31 cellular contexts compared by ENCODE assay signal in genomic region chr17:80184423-80184714, GRCh38. TPM values are rescaled to one million over a fixed set of nuclear protein-coding genes. Genes with fewer than 3 reads are reported as not detected.
"Had no signal": no experiment of that assay in that cellular context is flagged by ENCODE, and none has a peak within 500 bp of the region (broad histone marks: within the 10 kb centered on the region; RNA-seq: fewer than 3 reads in every experiment).

No MANE protein-coding gene starts in this region.

- H3K27ac ChIP-seq: body of pancreas, SJCRH30, SK-N-MC, WERI-Rb-1 had no signal

- H3K27me3 Mint-ChIP-seq: activated CD8-positive, alpha-beta T cell treated with anti-CD3 and anti-CD28 coated beads for 36 hours; activated naive CD4-positive, alpha-beta T cell treated with anti-CD3 and anti-CD28 coated beads, Interleukin-2, amount 50 U/mL, for 24 hours; activated T-cell treated with anti-CD3 and anti-CD28 coated beads, Interleukin-2, amount 50 U/mL, for 24 hours had no signal

- H3K4me3 Mint-ChIP-seq: activated CD4-positive, alpha-beta T cell treated with anti-CD3 and anti-CD28 coated beads, Interleukin-2, amount 10 ng/mL, durations not matched to agents 24 days and 14 days; activated CD8-positive, alpha-beta T cell treated with anti-CD3 and anti-CD28 coated beads for 36 hours; activated naive CD4-positive, alpha-beta T cell treated with anti-CD3 and anti-CD28 coated beads, Interleukin-2, amount 50 U/mL, for 24 hours; activated naive CD8-positive, alpha-beta T cell treated with anti-CD3 and anti-CD28 coated beads, Interleukin-2, amount 10 ng/mL, durations not matched to agents 7 days and 5 days; activated T-cell treated with anti-CD3 and anti-CD28 coated beads, Interleukin-2, amount 50 U/mL, for 24 hours had no signal

- H3K36me3 Mint-ChIP-seq: activated naive CD4-positive, alpha-beta T cell treated with anti-CD3 and anti-CD28 coated beads, Interleukin-2, amount 50 U/mL, for 24 hours; activated naive CD8-positive, alpha-beta T cell treated with anti-CD3 and anti-CD28 coated beads, Interleukin-2, amount 10 ng/mL, durations not matched to agents 7 days and 5 days had no signal

- H3K9me3 ChIP-seq: body of pancreas, MG63, SJCRH30 had no signal

- H3K36me3 ChIP-seq: MG63, SJCRH30, WERI-Rb-1 had no signal

- H3K4me3 ChIP-seq: body of pancreas, MG63, SJCRH30, SK-N-MC had no signal

- ATAC-seq: activated CD8-positive, alpha-beta T cell treated with anti-CD3 and anti-CD28 coated beads for 36 hours; body of pancreas; Panc1 had no signal

- H3K9me3 Mint-ChIP-seq: activated CD4-positive, alpha-beta T cell treated with anti-CD3 and anti-CD28 coated beads, Interleukin-2, amount 10 ng/mL, durations not matched to agents 24 days and 14 days; activated CD8-positive, alpha-beta T cell treated with anti-CD3 and anti-CD28 coated beads for 36 hours; activated naive CD4-positive, alpha-beta T cell treated with anti-CD3 and anti-CD28 coated beads, Interleukin-2, amount 50 U/mL, for 24 hours; activated naive CD8-positive, alpha-beta T cell treated with anti-CD3 and anti-CD28 coated beads, Interleukin-2, amount 10 ng/mL, durations not matched to agents 7 days and 5 days; activated T-cell treated with anti-CD3 and anti-CD28 coated beads, Interleukin-2, amount 50 U/mL, for 24 hours; activated T-helper 2 cell treated with anti-CD3 and anti-CD28 coated beads, Interferon-gamma antibody, Interleukin-2, Interleukin-4, amounts not matched to agents 10 μg/mL and 5 μg/mL and 100 μg/mL, durations not matched to agents 14 hours and 24 hours and 36 hours had no signal

- H3K4me1 Mint-ChIP-seq: activated CD4-positive, alpha-beta T cell treated with anti-CD3 and anti-CD28 coated beads, Interleukin-2, amount 10 ng/mL, durations not matched to agents 24 days and 14 days; activated naive CD4-positive, alpha-beta T cell treated with anti-CD3 and anti-CD28 coated beads, Interleukin-2, amount 50 U/mL, for 24 hours; activated naive CD8-positive, alpha-beta T cell treated with anti-CD3 and anti-CD28 coated beads, Interleukin-2, amount 10 ng/mL, durations not matched to agents 7 days and 5 days had no signal

- H3K27ac Mint-ChIP-seq: activated CD4-positive, alpha-beta T cell treated with anti-CD3 and anti-CD28 coated beads, Interleukin-2, amount 10 ng/mL, durations not matched to agents 24 days and 14 days; activated CD8-positive, alpha-beta T cell treated with anti-CD3 and anti-CD28 coated beads for 36 hours; activated naive CD4-positive, alpha-beta T cell treated with anti-CD3 and anti-CD28 coated beads, Interleukin-2, amount 50 U/mL, for 24 hours; activated naive CD8-positive, alpha-beta T cell treated with anti-CD3 and anti-CD28 coated beads, Interleukin-2, amount 10 ng/mL, durations not matched to agents 7 days and 5 days; activated T-cell treated with anti-CD3 and anti-CD28 coated beads, Interleukin-2, amount 50 U/mL, for 24 hours; activated T-helper 2 cell treated with anti-CD3 and anti-CD28 coated beads, Interferon-gamma antibody, Interleukin-2, Interleukin-4, amounts not matched to agents 10 μg/mL and 5 μg/mL and 100 μg/mL, durations not matched to agents 14 hours and 24 hours and 36 hours had no signal

- H3K27me3 ChIP-seq: body of pancreas, MG63 had no signal

- DNase-seq: activated CD4-positive, alpha-beta T cell treated with anti-CD3 and anti-CD28 coated beads, Interleukin-2, amount 10 ng/mL, durations not matched to agents 24 days and 14 days; activated CD4-positive, alpha-beta T cell treated with anti-CD3 and anti-CD28 coated beads, Interleukin-2, amount 50 U/mL, for 4 hours; activated CD8-positive, alpha-beta T cell treated with anti-CD3 and anti-CD28 coated beads for 36 hours; activated gamma-delta T cell; activated naive CD4-positive, alpha-beta T cell treated with Interleukin-2 at 50 U/mL for 16 hours; activated naive CD8-positive, alpha-beta T cell treated with anti-CD3 and anti-CD28 coated beads, Interleukin-2, amount 10 ng/mL, durations not matched to agents 7 days and 5 days; activated T-cell treated with anti-CD3 and anti-CD28 coated beads, Interleukin-2, amount 50 U/mL, for 24 hours; body of pancreas; caudate nucleus; cerebellar nuclear complex; Karpas-422; MG63; MV-4-11; NCI-H1092; NCI-H1436 treated with DMSO at 0.1 percent for 48 hours; NCI-H1694 treated with DMSO at 0.1 percent for 48 hours; NCI-H2029; NCI-H345; NCI-H524 treated with DMSO at 0.1 percent for 48 hours; SJCRH30; T1000; WERI-Rb-1 had no signal

RNA-seq across cellular contexts. Expression of gene CARD14, which starts 14.5 kb away (rescaled TPM):
- total RNA-seq: activated CD4-positive, alpha-beta T cell treated with anti-CD3 and anti-CD28 coated beads, Interleukin-2, amount 10 ng/mL, durations not matched to agents 24 days and 14 days; activated CD8-positive, alpha-beta memory T cell treated with anti-CD3 and anti-CD28 coated beads for 36 hours; activated naive CD8-positive, alpha-beta T cell treated with anti-CD3 and anti-CD28 coated beads, Interleukin-2, amount 10 ng/mL, durations not matched to agents 7 days and 5 days; activated T-helper 2 cell treated with anti-CD3 and anti-CD28 coated beads, Interferon-gamma antibody, Interleukin-2, Interleukin-4, amounts not matched to agents 10 μg/mL and 5 μg/mL and 100 μg/mL, durations not matched to agents 14 hours and 24 hours and 36 hours; astrocyte; body of pancreas; RPMI7951; T-helper 1 cell treated with Interleukin-12 subunit alpha and Interleukin-12 subunit beta and Interleukin-4 antibody, amounts not matched to agents 30 ng/mL and 1 ng/mL, for 36 hours; T-helper 2 cell treated with Interferon-gamma antibody and Interleukin-4, amounts not matched to agents 100 ng/mL and 5 ng/mL, for 36 hours had no signal
